Comparison of ENCODE assay signal across 22 cellular contexts in genomic region chr3:105951043-105951442, GRCh38.
"Had no signal": no experiment of that assay in that cellular context is flagged by ENCODE, and none has a peak within 500 bp of the region (broad histone marks: within the 10 kb centered on the region; RNA-seq: fewer than 3 reads in every experiment).

No MANE protein-coding gene starts in this region.

- DNase-seq: activated CD4-positive, alpha-beta T cell treated with anti-CD3 and anti-CD28 coated beads for 1 hour; activated CD8-positive, alpha-beta memory T cell treated with anti-CD3 and anti-CD28 coated beads for 24 hours; activated CD8-positive, alpha-beta memory T cell treated with anti-CD3 and anti-CD28 coated beads, Interleukin-2, amount 50 U/mL, for 48 hours; activated effector memory CD4-positive, alpha-beta T cell treated with anti-CD3 and anti-CD28 coated beads, Interleukin-2, amount 50 U/mL, for 16 hours; activated T-cell treated with anti-CD3 and anti-CD28 coated beads, Interleukin-2, amount 50 U/mL, for 72 hours; effector memory CD8-positive, alpha-beta T cell; esophagus squamous epithelium; head of caudate nucleus; kidney; left ventricle myocardium inferior; naive thymus-derived CD4-positive, alpha-beta T cell; retina; stimulated activated CD4-positive, alpha-beta T cell treated with anti-CD3 and anti-CD28 coated beads, Interleukin-12 subunit alpha, Interleukin-12 subunit beta, amount 100 ng/mL, for 4 hours; stimulated activated CD4-positive, alpha-beta T cell treated with anti-CD3 and anti-CD28 coated beads, Interleukin-1b, Interleukin-23, amount 100 ng/mL, for 48 hours; stimulated activated CD8-positive, alpha-beta memory T cell treated with anti-CD3 and anti-CD28 coated beads, Interleukin-4, amount 100 ng/mL, for 48 hours; stimulated activated naive CD4-positive, alpha-beta T cell treated with Interleukin-2 at 50 U/mL for 16 hours; SW 1271; T-helper 2 cell; transverse colon; WERI-Rb-1 had no signal

- ATAC-seq: activated T-cell treated with anti-CD3 and anti-CD28 coated beads, Interleukin-2, amount 50 U/mL, for 72 hours; effector memory CD8-positive, alpha-beta T cell; naive thymus-derived CD4-positive, alpha-beta T cell had no signal

- H3K9me3 ChIP-seq: esophagus squamous epithelium, left ventricle myocardium inferior, neutrophil, transverse colon, vagina had no signal

- H3K4me1 ChIP-seq: esophagus squamous epithelium, transverse colon, vagina had no signal

- H3K27ac ChIP-seq: esophagus squamous epithelium, left ventricle myocardium inferior, neutrophil, transverse colon, vagina, WERI-Rb-1 had no signal

- H3K27me3 ChIP-seq: esophagus squamous epithelium, neutrophil, transverse colon, vagina had no signal

- H3K4me3 ChIP-seq: esophagus squamous epithelium, left ventricle myocardium inferior, transverse colon, vagina had no signal

- H3K36me3 ChIP-seq: esophagus squamous epithelium, left ventricle myocardium inferior, neutrophil, transverse colon, vagina, WERI-Rb-1 had no signal
